Comparison of ENCODE assay signal across 10 cellular contexts in the genomic region with DNA sequence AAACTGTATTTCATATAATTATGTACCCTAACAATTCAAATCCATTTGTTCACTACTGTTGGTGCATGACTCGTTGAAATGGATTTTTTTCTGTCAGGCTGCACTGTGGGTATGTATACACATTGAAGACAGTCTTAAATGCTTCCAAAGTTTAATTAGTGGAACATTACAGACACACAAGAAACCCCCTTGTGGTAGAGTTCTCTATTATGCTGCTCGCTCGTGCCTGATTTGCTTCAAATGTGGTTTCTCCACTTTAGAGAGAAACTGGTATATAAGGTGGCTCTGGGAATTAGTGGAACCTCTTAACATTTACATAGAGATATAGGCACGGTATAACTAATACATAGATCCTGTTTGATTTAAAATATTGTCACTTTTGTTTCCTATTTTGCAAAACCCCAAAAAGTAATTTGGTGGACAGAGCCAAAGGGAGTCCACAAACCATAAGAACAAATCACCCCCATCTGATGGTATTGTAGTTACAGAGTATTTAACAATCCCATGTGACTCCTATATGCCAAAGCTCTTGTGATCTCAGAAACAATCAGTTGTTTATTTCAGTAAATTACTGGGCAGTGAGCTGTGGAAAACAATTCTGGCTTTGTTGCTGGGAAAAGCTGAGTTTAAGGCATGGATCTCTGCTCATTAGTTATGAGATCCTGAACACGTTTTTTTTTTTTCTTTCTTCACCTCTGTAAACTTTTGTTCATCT.
DNase-seq lines count a peak whose midpoint lies in the region; ATAC-seq and TF ChIP-seq lines count a peak whose summit lies in the region.
"Had no signal": no experiment of that assay in that cellular context is flagged by ENCODE, and none has a peak within 500 bp of the region (broad histone marks: within the 10 kb centered on the region; RNA-seq: fewer than 3 reads in every experiment).

No MANE protein-coding gene starts in this region.

- no peaks in the 10 kb centered on the region for H3K36me3 ChIP-seq in left ventricle myocardium inferior

- POLR2A ChIA-PET in WTC11 (lab: Charles Lee), result no interaction called here

- H3K4me3 ChIP-seq in left ventricle myocardium inferior, result no peak overlapping the region

- H3K27me3 ChIP-seq in left ventricle myocardium inferior (ENCODE audit: low read depth), result no peaks in the 10 kb centered on the region

- intact Hi-C loops in left ventricle myocardium inferior (cut with micrococcal nuclease), result no loop called here

- peak; percentile 71 for ATAC-seq in GM18907 (IDR thresholded peaks at IDR 0.05; ENCODE audit: unreplicated experiment)
- peak; percentile 29 for ATAC-seq in HG02623 (IDR thresholded peaks at IDR 0.05; ENCODE audit: unreplicated experiment)
- ATAC-seq in WTC11, result peak; percentile 65
- no peak for ATAC-seq in HG03135 (IDR thresholded peaks at IDR 0.05; ENCODE audit: unreplicated experiment)

- H3K36me3 Mint-ChIP-seq in WTC11, result no peaks in the 10 kb centered on the region

- no peaks in the 10 kb centered on the region for H3K27me3 Mint-ChIP-seq in WTC11 (ENCODE audit: low read depth)

- H3K27ac Mint-ChIP-seq in WTC11, result no peak overlapping the region

- no peaks in the 10 kb centered on the region for H3K9me3 Mint-ChIP-seq in WTC11

- no peak overlapping the region for H3K4me3 Mint-ChIP-seq in WTC11

- no peaks in the 10 kb centered on the region for H3K4me1 Mint-ChIP-seq in WTC11

- H3K27ac ChIP-seq in left ventricle myocardium inferior (replicated peaks), result no peak overlapping the region

- DNase-seq in WTC11 (ENCODE audit: low spot score), result no peak
- DNase-seq in pons (ENCODE audit: low spot score), result peak; percentile 99
- no peak for DNase-seq in left ventricle myocardium inferior
- DNase-seq in SK-N-DZ (ENCODE audit: low spot score), result no peak
- DNase-seq: EL, IMR-90, occipital lobe had no signal

- CTCF ChIA-PET in WTC11 (lab: Charles Lee), result interaction anchor here (0.7 to 1.8 kb wide), 5 partner anchors 13 to 759 kb away, joined by 3 to 11 read pairs (median 4); no protein-coding TSS in a partner anchor

- no peaks in the 10 kb centered on the region for H3K9me3 ChIP-seq in left ventricle myocardium inferior (replicated peaks)

- peak; percentile 24; the same call in 1 of the 2 replicates for TF ChIP-seq CTCF in WTC11 (IDR thresholded peaks at IDR 0.05)
- no peak for TF ChIP-seq CTCF in left ventricle myocardium inferior (IDR thresholded peaks at IDR 0.05; ENCODE audit: borderline replicate concordance)

- no peaks in the 10 kb centered on the region for H3K4me1 ChIP-seq in left ventricle myocardium inferior

TF ChIP-seq in WTC11, 78 proteins besides CTCF, POLR2A, EP300 and RAD21 (continues in another document):
- TF ChIP-seq, protein P1, sequence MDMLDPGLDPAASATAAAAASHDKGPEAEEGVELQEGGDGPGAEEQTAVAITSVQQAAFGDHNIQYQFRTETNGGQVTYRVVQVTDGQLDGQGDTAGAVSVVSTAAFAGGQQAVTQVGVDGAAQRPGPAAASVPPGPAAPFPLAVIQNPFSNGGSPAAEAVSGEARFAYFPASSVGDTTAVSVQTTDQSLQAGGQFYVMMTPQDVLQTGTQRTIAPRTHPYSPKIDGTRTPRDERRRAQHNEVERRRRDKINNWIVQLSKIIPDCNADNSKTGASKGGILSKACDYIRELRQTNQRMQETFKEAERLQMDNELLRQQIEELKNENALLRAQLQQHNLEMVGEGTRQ (CRISPR knock-in tag; IDR thresholded peaks at IDR 0.05), result no peak
- TF ChIP-seq, protein P2, sequence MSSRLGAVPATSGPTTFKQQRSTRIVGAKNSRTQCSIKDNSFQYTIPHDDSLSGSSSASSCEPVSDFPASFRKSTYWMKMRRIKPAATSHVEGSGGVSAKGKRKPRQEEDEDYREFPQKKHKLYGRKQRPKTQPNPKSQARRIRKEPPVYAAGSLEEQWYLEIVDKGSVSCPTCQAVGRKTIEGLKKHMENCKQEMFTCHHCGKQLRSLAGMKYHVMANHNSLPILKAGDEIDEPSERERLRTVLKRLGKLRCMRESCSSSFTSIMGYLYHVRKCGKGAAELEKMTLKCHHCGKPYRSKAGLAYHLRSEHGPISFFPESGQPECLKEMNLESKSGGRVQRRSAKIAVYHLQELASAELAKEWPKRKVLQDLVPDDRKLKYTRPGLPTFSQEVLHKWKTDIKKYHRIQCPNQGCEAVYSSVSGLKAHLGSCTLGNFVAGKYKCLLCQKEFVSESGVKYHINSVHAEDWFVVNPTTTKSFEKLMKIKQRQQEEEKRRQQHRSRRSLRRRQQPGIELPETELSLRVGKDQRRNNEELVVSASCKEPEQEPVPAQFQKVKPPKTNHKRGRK (CRISPR knock-in tag; IDR thresholded peaks at IDR 0.05; ENCODE audit: borderline replicate concordance), result no peak
- TF ChIP-seq GABPB1 (CRISPR knock-in tag; IDR thresholded peaks at IDR 0.05), result no peak
- TF ChIP-seq, protein P3, sequence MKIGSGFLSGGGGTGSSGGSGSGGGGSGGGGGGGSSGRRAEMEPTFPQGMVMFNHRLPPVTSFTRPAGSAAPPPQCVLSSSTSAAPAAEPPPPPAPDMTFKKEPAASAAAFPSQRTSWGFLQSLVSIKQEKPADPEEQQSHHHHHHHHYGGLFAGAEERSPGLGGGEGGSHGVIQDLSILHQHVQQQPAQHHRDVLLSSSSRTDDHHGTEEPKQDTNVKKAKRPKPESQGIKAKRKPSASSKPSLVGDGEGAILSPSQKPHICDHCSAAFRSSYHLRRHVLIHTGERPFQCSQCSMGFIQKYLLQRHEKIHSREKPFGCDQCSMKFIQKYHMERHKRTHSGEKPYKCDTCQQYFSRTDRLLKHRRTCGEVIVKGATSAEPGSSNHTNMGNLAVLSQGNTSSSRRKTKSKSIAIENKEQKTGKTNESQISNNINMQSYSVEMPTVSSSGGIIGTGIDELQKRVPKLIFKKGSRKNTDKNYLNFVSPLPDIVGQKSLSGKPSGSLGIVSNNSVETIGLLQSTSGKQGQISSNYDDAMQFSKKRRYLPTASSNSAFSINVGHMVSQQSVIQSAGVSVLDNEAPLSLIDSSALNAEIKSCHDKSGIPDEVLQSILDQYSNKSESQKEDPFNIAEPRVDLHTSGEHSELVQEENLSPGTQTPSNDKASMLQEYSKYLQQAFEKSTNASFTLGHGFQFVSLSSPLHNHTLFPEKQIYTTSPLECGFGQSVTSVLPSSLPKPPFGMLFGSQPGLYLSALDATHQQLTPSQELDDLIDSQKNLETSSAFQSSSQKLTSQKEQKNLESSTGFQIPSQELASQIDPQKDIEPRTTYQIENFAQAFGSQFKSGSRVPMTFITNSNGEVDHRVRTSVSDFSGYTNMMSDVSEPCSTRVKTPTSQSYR (CRISPR knock-in tag; IDR thresholded peaks at IDR 0.05), result no peak
- no peak for TF ChIP-seq IRF2 (CRISPR knock-in tag; IDR thresholded peaks at IDR 0.05; ENCODE audit: borderline replicate concordance, low read depth)
- TF ChIP-seq, protein P4, sequence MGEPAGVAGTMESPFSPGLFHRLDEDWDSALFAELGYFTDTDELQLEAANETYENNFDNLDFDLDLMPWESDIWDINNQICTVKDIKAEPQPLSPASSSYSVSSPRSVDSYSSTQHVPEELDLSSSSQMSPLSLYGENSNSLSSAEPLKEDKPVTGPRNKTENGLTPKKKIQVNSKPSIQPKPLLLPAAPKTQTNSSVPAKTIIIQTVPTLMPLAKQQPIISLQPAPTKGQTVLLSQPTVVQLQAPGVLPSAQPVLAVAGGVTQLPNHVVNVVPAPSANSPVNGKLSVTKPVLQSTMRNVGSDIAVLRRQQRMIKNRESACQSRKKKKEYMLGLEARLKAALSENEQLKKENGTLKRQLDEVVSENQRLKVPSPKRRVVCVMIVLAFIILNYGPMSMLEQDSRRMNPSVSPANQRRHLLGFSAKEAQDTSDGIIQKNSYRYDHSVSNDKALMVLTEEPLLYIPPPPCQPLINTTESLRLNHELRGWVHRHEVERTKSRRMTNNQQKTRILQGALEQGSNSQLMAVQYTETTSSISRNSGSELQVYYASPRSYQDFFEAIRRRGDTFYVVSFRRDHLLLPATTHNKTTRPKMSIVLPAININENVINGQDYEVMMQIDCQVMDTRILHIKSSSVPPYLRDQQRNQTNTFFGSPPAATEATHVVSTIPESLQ (CRISPR knock-in tag; IDR thresholded peaks at IDR 0.05), result no peak
- TF ChIP-seq, protein P5, sequence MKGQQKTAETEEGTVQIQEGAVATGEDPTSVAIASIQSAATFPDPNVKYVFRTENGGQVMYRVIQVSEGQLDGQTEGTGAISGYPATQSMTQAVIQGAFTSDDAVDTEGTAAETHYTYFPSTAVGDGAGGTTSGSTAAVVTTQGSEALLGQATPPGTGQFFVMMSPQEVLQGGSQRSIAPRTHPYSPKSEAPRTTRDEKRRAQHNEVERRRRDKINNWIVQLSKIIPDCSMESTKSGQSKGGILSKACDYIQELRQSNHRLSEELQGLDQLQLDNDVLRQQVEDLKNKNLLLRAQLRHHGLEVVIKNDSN (CRISPR knock-in tag; IDR thresholded peaks at IDR 0.05), result no peak
- no peak for TF ChIP-seq ATF1 (CRISPR knock-in tag; IDR thresholded peaks at IDR 0.05)
- TF ChIP-seq, protein P6, sequence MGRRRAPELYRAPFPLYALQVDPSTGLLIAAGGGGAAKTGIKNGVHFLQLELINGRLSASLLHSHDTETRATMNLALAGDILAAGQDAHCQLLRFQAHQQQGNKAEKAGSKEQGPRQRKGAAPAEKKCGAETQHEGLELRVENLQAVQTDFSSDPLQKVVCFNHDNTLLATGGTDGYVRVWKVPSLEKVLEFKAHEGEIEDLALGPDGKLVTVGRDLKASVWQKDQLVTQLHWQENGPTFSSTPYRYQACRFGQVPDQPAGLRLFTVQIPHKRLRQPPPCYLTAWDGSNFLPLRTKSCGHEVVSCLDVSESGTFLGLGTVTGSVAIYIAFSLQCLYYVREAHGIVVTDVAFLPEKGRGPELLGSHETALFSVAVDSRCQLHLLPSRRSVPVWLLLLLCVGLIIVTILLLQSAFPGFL (CRISPR knock-in tag; IDR thresholded peaks at IDR 0.05; ENCODE audit: borderline replicate concordance), result no peak
- TF ChIP-seq, protein P7, sequence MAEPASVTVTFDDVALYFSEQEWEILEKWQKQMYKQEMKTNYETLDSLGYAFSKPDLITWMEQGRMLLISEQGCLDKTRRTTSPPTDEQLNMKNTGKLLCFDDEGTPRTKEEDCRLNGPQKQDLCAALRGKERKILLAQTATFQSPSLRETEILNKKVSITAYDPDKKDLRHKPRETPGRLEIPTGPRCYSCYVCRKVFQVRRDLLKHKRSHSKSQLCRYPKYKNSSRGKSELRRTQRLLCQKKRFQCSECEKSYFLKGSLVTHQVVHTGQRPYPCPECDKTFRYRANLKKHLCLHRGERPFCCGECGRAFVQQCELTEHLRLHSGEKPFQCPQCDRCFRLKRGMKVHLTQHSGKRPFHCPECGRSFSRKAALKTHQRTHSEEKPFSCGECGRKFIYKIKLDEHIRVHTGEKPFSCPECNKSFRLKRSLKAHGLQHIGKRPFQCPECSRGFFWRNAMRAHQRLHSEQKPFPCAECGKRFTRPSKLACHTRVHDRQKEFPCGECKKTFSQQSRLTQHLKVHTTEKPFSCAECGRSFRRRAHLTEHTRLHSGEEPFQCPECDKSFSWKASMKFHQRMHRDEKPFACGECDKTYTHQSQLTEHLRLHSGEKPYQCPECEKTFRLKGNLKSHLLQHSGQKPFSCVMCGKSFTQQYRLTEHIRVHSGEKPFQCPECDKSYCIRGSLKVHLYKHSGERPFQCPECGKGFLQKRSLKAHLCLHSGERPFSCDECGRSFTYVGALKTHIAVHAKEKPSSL (CRISPR knock-in tag; conservative IDR thresholded peaks at IDR 0.05), result no peak
- no peak for TF ChIP-seq ZNF219 (CRISPR knock-in tag; IDR thresholded peaks at IDR 0.05; ENCODE audit: borderline replicate concordance)
